ENCODE assay signal across 8 cellular contexts in genomic region chr6:43628392-43629103, GRCh38. TPM values are rescaled to one million over a fixed set of nuclear protein-coding genes. Genes with fewer than 3 reads are reported as not detected.
A peak's percentile ranks its signal among the peaks of the same experiment; 100 is the strongest.
DNase-seq lines count a peak whose midpoint lies in the region; ATAC-seq lines count a peak whose summit lies in the region.

No MANE protein-coding gene starts in this region.

- no peaks in the 10 kb centered on the region for H3K9me3 ChIP-seq in CD4-positive, CD25-positive, alpha-beta regulatory T cell (ENCODE audit: control insufficient read depth in 2 of 2, low read length in 2 of 2)

- H3K27ac ChIP-seq in CD4-positive, CD25-positive, alpha-beta regulatory T cell (ENCODE audit: insufficient read depth, low read length, poor library complexity, severe bottlenecking) = peak overlapping the region; percentile 87

- H3K4me1 Mint-ChIP-seq in CD4-positive, CD25-positive, alpha-beta regulatory T cell = peaks cover 15 to 42% (median 28%) of the 10 kb centered on the region in 4 donors

- H3K36me3 ChIP-seq in CD4-positive, CD25-positive, alpha-beta regulatory T cell (ENCODE audit: control insufficient read depth, insufficient read depth, low read length) = peaks cover 29% of the 10 kb centered on the region

- no peaks in the 10 kb centered on the region for H3K27me3 Mint-ChIP-seq in CD4-positive, CD25-positive, alpha-beta regulatory T cell

- H3K36me3 Mint-ChIP-seq in CD4-positive, CD25-positive, alpha-beta regulatory T cell = peaks cover 12% of the 10 kb centered on the region

- H3K27me3 ChIP-seq in CD4-positive, CD25-positive, alpha-beta regulatory T cell (ENCODE audit: control insufficient read depth, insufficient read depth, low read length) = no peaks in the 10 kb centered on the region

- peak overlapping the region; percentile 89 for H3K4me3 ChIP-seq in CD4-positive, CD25-positive, alpha-beta regulatory T cell (ENCODE audit: low read depth, low read length)

- ATAC-seq in CD4-positive, CD25-positive, alpha-beta regulatory T cell (ENCODE audit: low read depth in 2 of 2) = peak; percentile 17 to 30
- ATAC-seq in GM21528 (IDR thresholded peaks at IDR 0.05; ENCODE audit: low FRiP score, unreplicated experiment) = peak; percentile 23

- peaks cover 27% of the 10 kb centered on the region for H3K4me1 ChIP-seq in CD4-positive, CD25-positive, alpha-beta regulatory T cell (ENCODE audit: control insufficient read depth, insufficient read depth, low read length, poor library complexity, severe bottlenecking)

- peak; percentile 50 to 77 (median 56) for DNase-seq in CD4-positive, CD25-positive, alpha-beta regulatory T cell
- DNase-seq in NCI-H2029 (lab: John Stamatoyannopoulos, UW) (peak; percentile 45), medulla oblongata (ENCODE audit: extremely low spot score) (peak; percentile 38), middle frontal gyrus (ENCODE audit: extremely low spot score, low spot score) (no peak)
- DNase-seq in activated CD4-positive, alpha-beta T cell treated with anti-CD3 and anti-CD28 coated beads, Interleukin-2, amount 50 U/mL, for 1 hour = peak; percentile 42
- peak; percentile 33 for DNase-seq in effector CD4-positive, alpha-beta T cell
- DNase-seq in stimulated activated CD8-positive, alpha-beta memory T cell treated with anti-CD3 and anti-CD28 coated beads, Interleukin-4, amount 100 ng/mL, for 48 hours = peak; percentile 73

- peak overlapping the region; percentile 93 to 98 (median 97) for H3K27ac Mint-ChIP-seq in CD4-positive, CD25-positive, alpha-beta regulatory T cell

- no peaks in the 10 kb centered on the region for H3K9me3 Mint-ChIP-seq in CD4-positive, CD25-positive, alpha-beta regulatory T cell

- peak overlapping the region; percentile 99 to 100 (median 100) for H3K4me3 Mint-ChIP-seq in CD4-positive, CD25-positive, alpha-beta regulatory T cell

RNA-seq across cellular contexts. Expression of gene GTPBP2, which starts 0.5 kb away (rescaled TPM):
- total RNA-seq in CD4-positive, CD25-positive, alpha-beta regulatory T cell = 49.9 TPM
- polyA plus RNA-seq in CD4-positive, CD25-positive, alpha-beta regulatory T cell = 1 to 10 TPM; 1.5 to 4.0 (median 2.3) TPM

RNA-seq across cellular contexts. Expression of gene MAD2L1BP, which starts 7.1 kb away (rescaled TPM):
- total RNA-seq in CD4-positive, CD25-positive, alpha-beta regulatory T cell = 24.8 TPM
- polyA plus RNA-seq in CD4-positive, CD25-positive, alpha-beta regulatory T cell = 10 to 100 TPM; 28.9 to 38.6 (median 32.1) TPM

RNA-seq across cellular contexts. Expression of gene RSPH9, which starts 16.3 kb away (rescaled TPM):
- 0.15 TPM for total RNA-seq in CD4-positive, CD25-positive, alpha-beta regulatory T cell
- 1 to 10 TPM in 1 of 4 donors, under 1 TPM in 3; 0.76 to 1.4 (median 0.95) TPM for polyA plus RNA-seq in CD4-positive, CD25-positive, alpha-beta regulatory T cell

RNA-seq across cellular contexts. Expression of gene POLH, which starts 52.6 kb away (rescaled TPM):
- 13.9 TPM for total RNA-seq in CD4-positive, CD25-positive, alpha-beta regulatory T cell
- 10 to 100 TPM; 10.4 to 14.7 (median 10.8) TPM for polyA plus RNA-seq in CD4-positive, CD25-positive, alpha-beta regulatory T cell

RNA-seq across cellular contexts. Expression of gene XPO5, which starts 52.7 kb away (rescaled TPM):
- total RNA-seq in CD4-positive, CD25-positive, alpha-beta regulatory T cell = 56.8 TPM
- 10 to 100 TPM in 1 of 4 donors, 1 to 10 TPM in 3; 5.5 to 10.9 (median 8.1) TPM for polyA plus RNA-seq in CD4-positive, CD25-positive, alpha-beta regulatory T cell
